Comparison of ENCODE assay signal across 19 cellular contexts in genomic region chr4:7007944-7008343, GRCh38. TPM values are rescaled to one million over a fixed set of nuclear protein-coding genes. Genes with fewer than 3 reads are reported as not detected.
DNase-seq lines count a peak whose midpoint lies in the region; ATAC-seq, FAIRE-seq and TF ChIP-seq lines count a peak whose summit lies in the region.
"Had no signal": no experiment of that assay in that cellular context is flagged by ENCODE, and none has a peak within 500 bp of the region (broad histone marks: within the 10 kb centered on the region; RNA-seq: fewer than 3 reads in every experiment).

No MANE protein-coding gene starts in this region.

- no peaks in the 10 kb centered on the region for H4K20me1 ChIP-seq in IMR-90 (ENCODE audit: insufficient read depth, low read length)

- H3K4me3 ChIP-seq in IMR-90 (ENCODE audit: insufficient read depth, low read depth, low read length) (no peak overlapping the region), left lung (no peak overlapping the region)
- H3K4me3 ChIP-seq: pancreas, smooth muscle cell, upper lobe of left lung had no signal

- no CpG with 5 or more reads among the region's 2 CpGs for WGBS in IMR-90 (ENCODE audit: extremely low coverage in 2 of 2, insufficient read length in 1 of 2), 2 experiments

- H4K5ac ChIP-seq in IMR-90 (ENCODE audit: low read depth, low read length): no peak overlapping the region

- BruUV-seq in IMR-90 (replicated peaks; lab: Mats Ljungman, UMichigan): no TSS peak
- BruUV-seq in Calu3 (replicated peaks; lab: Mats Ljungman, UMichigan): no TSS peak

- peaks cover 12 to 27% of the 10 kb centered on the region in 2 experiments; a peak in 3 of 4 replicates for H3K79me1 ChIP-seq in IMR-90 (ENCODE audit: low read depth in 1 of 2, low read length in 2 of 2)

- no peak for DNase-seq in GM12891 (ENCODE audit: insufficient read length, low spot score)
- DNase-seq in IMR-90: peak; percentile 36
- DNase-seq in activated T-helper 2 cell treated with anti-CD3 and anti-CD28 coated beads, Interferon-gamma antibody, Interleukin-2, Interleukin-4, amounts not matched to agents 10 μg/mL and 5 μg/mL and 100 μg/mL, durations not matched to agents 14 hours and 24 hours and 36 hours (ENCODE audit: low spot score): no peak
- no peak for DNase-seq in left lung
- no peak for DNase-seq in activated CD4-positive, alpha-beta T cell treated with anti-CD3 and anti-CD28 coated beads, Interleukin-2, amount 10 ng/mL, durations not matched to agents 24 days and 14 days
- DNase-seq in Calu3: no peak
- no peak for DNase-seq in hepatic stellate cell (ENCODE audit: low spot score)
- DNase-seq: activated CD4-positive, CD25-positive, alpha-beta regulatory T cell treated with anti-CD3 and anti-CD28 coated beads, Interleukin-2, amount 50 U/mL, for 72 hours; activated naive CD8-positive, alpha-beta T cell treated with anti-CD3 and anti-CD28 coated beads, Interleukin-2, amount 50 U/mL, for 24 hours; activated T-cell treated with anti-CD3 and anti-CD28 coated beads for 4 hours; cerebellar nuclear complex; KG1; NCI-H1436; NCI-H524; stimulated activated naive CD4-positive, alpha-beta T cell; upper lobe of left lung had no signal

- H3K4ac ChIP-seq in IMR-90 (ENCODE audit: low read depth, low read length): no peak overlapping the region

- peaks cover 41% of the 10 kb centered on the region for H3K36me3 Mint-ChIP-seq in activated T-helper 2 cell treated with anti-CD3 and anti-CD28 coated beads, Interferon-gamma antibody, Interleukin-2, Interleukin-4, amounts not matched to agents 10 μg/mL and 5 μg/mL and 100 μg/mL, durations not matched to agents 14 hours and 24 hours and 36 hours (ENCODE audit: low read depth)
- H3K36me3 Mint-ChIP-seq in activated CD4-positive, alpha-beta T cell treated with anti-CD3 and anti-CD28 coated beads, Interleukin-2, amount 10 ng/mL, durations not matched to agents 24 days and 14 days (ENCODE audit: low read depth): peaks cover 59% of the 10 kb centered on the region
- H3K36me3 Mint-ChIP-seq in Calu3 (ENCODE audit: insufficient read depth, unreplicated experiment): peaks cover 22% of the 10 kb centered on the region

- peaks cover 34% of the 10 kb centered on the region for H3K36me3 ChIP-seq in IMR-90 (ENCODE audit: control insufficient read depth, insufficient read depth, low read length)
- H3K36me3 ChIP-seq in left lung: peaks cover 0 to 100% of the 10 kb centered on the region in 2 donors

- no peak overlapping the region for H3K9ac ChIP-seq in IMR-90 (ENCODE audit: low read depth, low read length)

- no peak overlapping the region for H3K18ac ChIP-seq in IMR-90 (ENCODE audit: low read depth, low read length)

- no peak overlapping the region for H2BK20ac ChIP-seq in IMR-90 (ENCODE audit: low read depth, low read length)

- H3K4me3 Mint-ChIP-seq in activated T-helper 2 cell treated with anti-CD3 and anti-CD28 coated beads, Interferon-gamma antibody, Interleukin-2, Interleukin-4, amounts not matched to agents 10 μg/mL and 5 μg/mL and 100 μg/mL, durations not matched to agents 14 hours and 24 hours and 36 hours (ENCODE audit: low read depth): no peak overlapping the region
- no peak overlapping the region for H3K4me3 Mint-ChIP-seq in activated CD4-positive, alpha-beta T cell treated with anti-CD3 and anti-CD28 coated beads, Interleukin-2, amount 10 ng/mL, durations not matched to agents 24 days and 14 days
- H3K4me3 Mint-ChIP-seq in Calu3 (ENCODE audit: low read depth, unreplicated experiment): no peak overlapping the region
- H3K4me3 Mint-ChIP-seq: activated naive CD8-positive, alpha-beta T cell treated with anti-CD3 and anti-CD28 coated beads, Interleukin-2, amount 50 U/mL, for 24 hours had no signal

- no peaks in the 10 kb centered on the region for H3K27me3 Mint-ChIP-seq in activated T-helper 2 cell treated with anti-CD3 and anti-CD28 coated beads, Interferon-gamma antibody, Interleukin-2, Interleukin-4, amounts not matched to agents 10 μg/mL and 5 μg/mL and 100 μg/mL, durations not matched to agents 14 hours and 24 hours and 36 hours (ENCODE audit: low read depth)
- H3K27me3 Mint-ChIP-seq in activated CD4-positive, alpha-beta T cell treated with anti-CD3 and anti-CD28 coated beads, Interleukin-2, amount 10 ng/mL, durations not matched to agents 24 days and 14 days: no peaks in the 10 kb centered on the region
- no peaks in the 10 kb centered on the region for H3K27me3 Mint-ChIP-seq in Calu3 (ENCODE audit: unreplicated experiment)
- H3K27me3 Mint-ChIP-seq: activated naive CD8-positive, alpha-beta T cell treated with anti-CD3 and anti-CD28 coated beads, Interleukin-2, amount 50 U/mL, for 24 hours had no signal

- no peak overlapping the region for H3K4me2 ChIP-seq in IMR-90 (ENCODE audit: low read depth, low read length)
- H3K4me2 ChIP-seq: smooth muscle cell had no signal

- H3K9me3 ChIP-seq in IMR-90 (ENCODE audit: control insufficient read depth, insufficient read depth, low read length): no peaks in the 10 kb centered on the region
- H3K9me3 ChIP-seq in left lung: no peaks in the 10 kb centered on the region
- H3K9me3 ChIP-seq: pancreas, upper lobe of left lung had no signal

- H2BK120ac ChIP-seq in IMR-90 (ENCODE audit: low read depth, low read length): no peak overlapping the region

- H3K4me1 Mint-ChIP-seq in activated T-helper 2 cell treated with anti-CD3 and anti-CD28 coated beads, Interferon-gamma antibody, Interleukin-2, Interleukin-4, amounts not matched to agents 10 μg/mL and 5 μg/mL and 100 μg/mL, durations not matched to agents 14 hours and 24 hours and 36 hours (ENCODE audit: low read depth): peaks cover 11% of the 10 kb centered on the region
- H3K4me1 Mint-ChIP-seq in activated CD4-positive, alpha-beta T cell treated with anti-CD3 and anti-CD28 coated beads, Interleukin-2, amount 10 ng/mL, durations not matched to agents 24 days and 14 days: peaks cover 10% of the 10 kb centered on the region
- H3K4me1 Mint-ChIP-seq in Calu3 (ENCODE audit: low read depth, unreplicated experiment): peaks cover 5% of the 10 kb centered on the region
- H3K4me1 Mint-ChIP-seq: activated naive CD8-positive, alpha-beta T cell treated with anti-CD3 and anti-CD28 coated beads, Interleukin-2, amount 50 U/mL, for 24 hours had no signal

- H3K9me3 Mint-ChIP-seq in activated T-helper 2 cell treated with anti-CD3 and anti-CD28 coated beads, Interferon-gamma antibody, Interleukin-2, Interleukin-4, amounts not matched to agents 10 μg/mL and 5 μg/mL and 100 μg/mL, durations not matched to agents 14 hours and 24 hours and 36 hours: no peaks in the 10 kb centered on the region
- no peaks in the 10 kb centered on the region for H3K9me3 Mint-ChIP-seq in activated CD4-positive, alpha-beta T cell treated with anti-CD3 and anti-CD28 coated beads, Interleukin-2, amount 10 ng/mL, durations not matched to agents 24 days and 14 days
- H3K9me3 Mint-ChIP-seq in Calu3 (ENCODE audit: low read depth, unreplicated experiment): no peaks in the 10 kb centered on the region
- H3K9me3 Mint-ChIP-seq: activated naive CD8-positive, alpha-beta T cell treated with anti-CD3 and anti-CD28 coated beads, Interleukin-2, amount 50 U/mL, for 24 hours had no signal

- intact Hi-C loops in IMR-90 (cut with micrococcal nuclease): no loop called here
- intact Hi-C loops in activated T-helper 2 cell treated with anti-CD3 and anti-CD28 coated beads, Interferon-gamma antibody, Interleukin-2, Interleukin-4, amounts not matched to agents 10 μg/mL and 5 μg/mL and 100 μg/mL, durations not matched to agents 14 hours and 24 hours and 36 hours (cut with micrococcal nuclease): no loop called here
- intact Hi-C loops in left lung (cut with DNase I): no loop called here
- intact Hi-C loops in activated CD4-positive, alpha-beta T cell treated with anti-CD3 and anti-CD28 coated beads, Interleukin-2, amount 10 ng/mL, durations not matched to agents 24 days and 14 days (cut with micrococcal nuclease): no loop called here
- intact Hi-C loops in Calu3 (cut with micrococcal nuclease; ENCODE audit: unreplicated experiment): no loop called here

- no peak overlapping the region for H4K91ac ChIP-seq in IMR-90 (ENCODE audit: insufficient read depth, low read depth, low read length)

- POLR2A ChIA-PET in IMR-90 (lab: Charles Lee; ENCODE audit: unreplicated experiment): no interaction called here

- ATAC-seq in IMR-90 (ENCODE audit: low read depth): peak; percentile 24; the same call in 1 of the 2 replicates
- ATAC-seq in left lung: peak; percentile 29
- ATAC-seq: activated naive CD8-positive, alpha-beta T cell treated with anti-CD3 and anti-CD28 coated beads, Interleukin-2, amount 50 U/mL, for 24 hours had no signal

- no peak overlapping the region; the same call in 1 of the 2 replicates for H3K14ac ChIP-seq in IMR-90 (replicated peaks; ENCODE audit: low read depth, low read length)

- H3K27ac ChIP-seq in IMR-90 (ENCODE audit: insufficient read depth, low read length) (no peak overlapping the region), left lung (no peak overlapping the region)
- H3K27ac ChIP-seq: pancreas, upper lobe of left lung had no signal

- H3K27ac Mint-ChIP-seq in activated T-helper 2 cell treated with anti-CD3 and anti-CD28 coated beads, Interferon-gamma antibody, Interleukin-2, Interleukin-4, amounts not matched to agents 10 μg/mL and 5 μg/mL and 100 μg/mL, durations not matched to agents 14 hours and 24 hours and 36 hours: peak overlapping the region; percentile 42
- no peak overlapping the region for H3K27ac Mint-ChIP-seq in activated CD4-positive, alpha-beta T cell treated with anti-CD3 and anti-CD28 coated beads, Interleukin-2, amount 10 ng/mL, durations not matched to agents 24 days and 14 days
- H3K27ac Mint-ChIP-seq in Calu3 (ENCODE audit: unreplicated experiment): no peak overlapping the region
- H3K27ac Mint-ChIP-seq: activated naive CD8-positive, alpha-beta T cell treated with anti-CD3 and anti-CD28 coated beads, Interleukin-2, amount 50 U/mL, for 24 hours had no signal

- H4K8ac ChIP-seq in IMR-90 (ENCODE audit: low read depth in 2 of 2, low read length in 2 of 2): no peak overlapping the region

- no peak for TF ChIP-seq CTCF in IMR-90 (conservative IDR thresholded peaks at IDR 0.05; ENCODE audit: low read depth, low read length)
- no peak for TF ChIP-seq CTCF in left lung (IDR thresholded peaks at IDR 0.05)
- TF ChIP-seq CTCF in Calu3 (IDR thresholded peaks at IDR 0.05; ENCODE audit: unreplicated experiment): no peak

- H3K23ac ChIP-seq in IMR-90 (ENCODE audit: low read depth, low read length): no peak overlapping the region

- no peak overlapping the region for H3K56ac ChIP-seq in IMR-90 (ENCODE audit: extremely low read depth, insufficient read depth, low read length)

- in situ Hi-C loops in IMR-90 (cut with MboI; ENCODE audit: low sequenced_read_pairs): no loop called here

- H2BK15ac ChIP-seq in IMR-90 (ENCODE audit: low read depth, low read length): no peak overlapping the region

- H2AK5ac ChIP-seq in IMR-90 (ENCODE audit: low read depth, low read length): no peak overlapping the region

- H3K4me1 ChIP-seq in IMR-90 (ENCODE audit: control insufficient read depth, insufficient read depth, low read length) (peaks cover 2% of the 10 kb centered on the region; the same call in 1 of the 2 replicates), left lung (no peaks in the 10 kb centered on the region)
- H3K4me1 ChIP-seq: pancreas, upper lobe of left lung had no signal

- dilution Hi-C loops in IMR-90 (cut with HindIII; ENCODE audit: low sequenced_read_pairs, unreplicated experiment): no loop called here

- CTCF ChIA-PET in IMR-90 (lab: Yijun Ruan, JAX): interaction anchor here (0.7 to 1.0 kb wide), 3 partner anchors 9 to 14 kb away, joined by 3 read pairs; no protein-coding TSS in a partner anchor
- CTCF ChIA-PET in Calu3 (lab: Charles Lee): interaction anchor here (0.9 kb wide), 1 partner anchor 27 kb away, joined by 3 read pairs; no protein-coding TSS in a partner anchor

- FAIRE-seq in GM12891 (lab: Jason Lieb, UNC): peak; percentile 51
- FAIRE-seq: pancreas, RCC 7860 had no signal

- H2BK5ac ChIP-seq in IMR-90 (ENCODE audit: low read depth, low read length, poor library complexity, severe bottlenecking): no peak overlapping the region

- no peaks in the 10 kb centered on the region for H3K27me3 ChIP-seq in IMR-90 (ENCODE audit: control insufficient read depth, insufficient read depth, low read length)
- no peaks in the 10 kb centered on the region for H3K27me3 ChIP-seq in left lung
- H3K27me3 ChIP-seq: pancreas, upper lobe of left lung had no signal

- H2AK9ac ChIP-seq in IMR-90 (replicated peaks; ENCODE audit: low read depth, low read length, poor library complexity): no peak overlapping the region

- TF ChIP-seq RAD21 in IMR-90 (IDR thresholded peaks at IDR 0.05; ENCODE audit: low read length): no peak

- H3K9me1 ChIP-seq in IMR-90 (ENCODE audit: insufficient read depth, low read length): no peaks in the 10 kb centered on the region

- no peak overlapping the region for H2AFZ ChIP-seq in IMR-90 (replicated peaks; ENCODE audit: low read length, poor library complexity)

- TF ChIP-seq POLR2A in GM12891 (IDR thresholded peaks at IDR 0.05; ENCODE audit: low read depth, low read length): no peak
- TF ChIP-seq POLR2A in IMR-90 (IDR thresholded peaks at IDR 0.05; ENCODE audit: low read depth, low read length): no peak

RNA-seq across cellular contexts. Expression of gene TADA2B, which starts 35.2 kb away (rescaled TPM):
- 5.1 TPM for polyA plus RNA-seq in GM12891 (2012; ENCODE audit: low read depth, missing spikeins)
- 6.1 and 8.1 TPM in 2 replicates for total RNA-seq in IMR-90 (2012; rRNA removed)
- polyA plus RNA-seq in IMR-90 (2012; rRNA removed): 8.1 and 8.6 TPM in 2 replicates
- polyA plus RNA-seq in IMR-90 (2012; cell fraction: cytosol; rRNA removed): 5.2 and 6.9 TPM in 2 replicates
- 5.7 and 6.6 TPM in 2 replicates for polyA plus RNA-seq in IMR-90 (2012; cell fraction: nucleus; rRNA removed; ENCODE audit: low replicate concordance)
- 12.9 and 13.3 TPM in 2 replicates for total RNA-seq in activated T-helper 2 cell treated with anti-CD3 and anti-CD28 coated beads, Interferon-gamma antibody, Interleukin-2, Interleukin-4, amounts not matched to agents 10 μg/mL and 5 μg/mL and 100 μg/mL, durations not matched to agents 14 hours and 24 hours and 36 hours
- total RNA-seq in left lung: 10 to 100 TPM; 19.4 to 20.1 TPM
- total RNA-seq in activated CD4-positive, alpha-beta T cell treated with anti-CD3 and anti-CD28 coated beads, Interleukin-2, amount 10 ng/mL, durations not matched to agents 24 days and 14 days: 12.9 and 13.3 TPM in 2 replicates
- 15.1 and 15.8 TPM in 2 replicates for total RNA-seq in Calu3 (2022)

RNA-seq across cellular contexts. Expression of gene GRPEL1, which starts 59.9 kb away (rescaled TPM):
- polyA plus RNA-seq in GM12891 (2012; ENCODE audit: low read depth, missing spikeins): 24.4 TPM
- total RNA-seq in IMR-90 (2012; rRNA removed): 33.0 and 48.6 TPM in 2 replicates
- polyA plus RNA-seq in IMR-90 (2012; rRNA removed): 32.0 and 33.9 TPM in 2 replicates
- polyA plus RNA-seq in IMR-90 (2012; cell fraction: cytosol; rRNA removed): 9.0 and 14.6 TPM in 2 replicates
- 5.0 and 19.1 TPM in 2 replicates for polyA plus RNA-seq in IMR-90 (2012; cell fraction: nucleus; rRNA removed; ENCODE audit: low replicate concordance)
- total RNA-seq in activated T-helper 2 cell treated with anti-CD3 and anti-CD28 coated beads, Interferon-gamma antibody, Interleukin-2, Interleukin-4, amounts not matched to agents 10 μg/mL and 5 μg/mL and 100 μg/mL, durations not matched to agents 14 hours and 24 hours and 36 hours: 84.4 and 84.6 TPM in 2 replicates
- 10 to 100 TPM; 20.1 to 33.9 TPM for total RNA-seq in left lung
- 100 and 106 TPM in 2 replicates for total RNA-seq in activated CD4-positive, alpha-beta T cell treated with anti-CD3 and anti-CD28 coated beads, Interleukin-2, amount 10 ng/mL, durations not matched to agents 24 days and 14 days
- total RNA-seq in Calu3 (2022): 32.2 and 40.4 TPM in 2 replicates
